1 cellular context compared by ENCODE assay signal in genomic region chrX:16825306-16826035, GRCh38.
A peak's percentile ranks its signal among the peaks of the same experiment; 100 is the strongest.
TF ChIP-seq lines count a peak whose summit lies in the region.

No MANE protein-coding gene starts in this region.

TF ChIP-seq in IMR-90, 13 proteins besides CTCF, POLR2A, EP300 and RAD21:
- TF ChIP-seq FOS (IDR thresholded peaks at IDR 0.05; ENCODE audit: low read depth, low read length) = no peak
- TF ChIP-seq BHLHE40 (IDR thresholded peaks at IDR 0.05; ENCODE audit: low read depth, low read length) = no peak
- peak; percentile 37; the same call in 1 of the 2 replicates for TF ChIP-seq CEBPB (IDR thresholded peaks at IDR 0.05; ENCODE audit: low read depth, low read length)
